21 cellular contexts compared by ENCODE assay signal in genomic region chr10:89845541-89846275, GRCh38.
DNase-seq lines count a peak whose midpoint lies in the region; ATAC-seq and TF ChIP-seq lines count a peak whose summit lies in the region.
"Had no signal": no experiment of that assay in that cellular context is flagged by ENCODE, and none has a peak within 500 bp of the region (broad histone marks: within the 10 kb centered on the region; RNA-seq: fewer than 3 reads in every experiment).

No MANE protein-coding gene starts in this region.

- in situ Hi-C loops in Caki2 (cut with HindIII; ENCODE audit: low pct_unique_long_range_greater_than_20kb, low sequenced_read_pairs) = no loop called here

- no peak overlapping the region for H3K4me3 ChIP-seq in choroid plexus epithelial cell (ENCODE audit: low read depth, low read length)
- H3K4me3 ChIP-seq: left ventricle myocardium inferior, SJCRH30, tibial artery had no signal

- no peak for TF ChIP-seq CTCF in choroid plexus epithelial cell (conservative IDR thresholded peaks at IDR 0.05; ENCODE audit: low read depth, low read length)

- no peak for ATAC-seq in GM18502 (IDR thresholded peaks at IDR 0.05; ENCODE audit: poor library complexity, unreplicated experiment)
- ATAC-seq: T-helper 17 cell had no signal

- DNase-seq in Caki2 (ENCODE audit: low read depth) (peak; percentile 5), NCI-H226 (peak; percentile 57), choroid plexus epithelial cell (ENCODE audit: low read depth) (peak; percentile 69), kidney tubule cell (ENCODE audit: low spot score) (peak; percentile 89), HuH-7 (ENCODE audit: low spot score) (no peak), GOT3 (lab: John Stamatoyannopoulos, UW) (no peak)
- DNase-seq in effector CD8-positive, alpha-beta T cell (lab: John Stamatoyannopoulos, UW) = no peak
- DNase-seq: activated CD4-positive, CD25-positive, alpha-beta regulatory T cell; activated CD8-positive, alpha-beta memory T cell treated with anti-CD3 and anti-CD28 coated beads for 24 hours; activated naive CD8-positive, alpha-beta T cell treated with anti-CD3 and anti-CD28 coated beads for 36 hours; caudate nucleus; CD4-positive, CD25-positive, alpha-beta regulatory T cell; KG1; left ventricle myocardium inferior; NCI-H1092 treated with DMSO at 0.1 percent for 48 hours; NCI-H526 treated with DMSO at 0.1 percent for 48 hours; SJCRH30; stimulated activated naive CD4-positive, alpha-beta T cell treated with Interleukin-2 at 50 U/mL for 16 hours; T-helper 17 cell; tibial artery had no signal

Comparison
In these comparisons a context has a peak if more than half of its experiments do, and no peak if none do; other contexts are left out.
1. DNase-seq: peak in Caki2 (single experiment), NCI-H226 (single experiment), choroid plexus epithelial cell (single experiment) and kidney tubule cell (single experiment); none in HuH-7 (single experiment), effector CD8-positive, alpha-beta T cell (single experiment) and GOT3 (single experiment).